In the genomic region with DNA sequence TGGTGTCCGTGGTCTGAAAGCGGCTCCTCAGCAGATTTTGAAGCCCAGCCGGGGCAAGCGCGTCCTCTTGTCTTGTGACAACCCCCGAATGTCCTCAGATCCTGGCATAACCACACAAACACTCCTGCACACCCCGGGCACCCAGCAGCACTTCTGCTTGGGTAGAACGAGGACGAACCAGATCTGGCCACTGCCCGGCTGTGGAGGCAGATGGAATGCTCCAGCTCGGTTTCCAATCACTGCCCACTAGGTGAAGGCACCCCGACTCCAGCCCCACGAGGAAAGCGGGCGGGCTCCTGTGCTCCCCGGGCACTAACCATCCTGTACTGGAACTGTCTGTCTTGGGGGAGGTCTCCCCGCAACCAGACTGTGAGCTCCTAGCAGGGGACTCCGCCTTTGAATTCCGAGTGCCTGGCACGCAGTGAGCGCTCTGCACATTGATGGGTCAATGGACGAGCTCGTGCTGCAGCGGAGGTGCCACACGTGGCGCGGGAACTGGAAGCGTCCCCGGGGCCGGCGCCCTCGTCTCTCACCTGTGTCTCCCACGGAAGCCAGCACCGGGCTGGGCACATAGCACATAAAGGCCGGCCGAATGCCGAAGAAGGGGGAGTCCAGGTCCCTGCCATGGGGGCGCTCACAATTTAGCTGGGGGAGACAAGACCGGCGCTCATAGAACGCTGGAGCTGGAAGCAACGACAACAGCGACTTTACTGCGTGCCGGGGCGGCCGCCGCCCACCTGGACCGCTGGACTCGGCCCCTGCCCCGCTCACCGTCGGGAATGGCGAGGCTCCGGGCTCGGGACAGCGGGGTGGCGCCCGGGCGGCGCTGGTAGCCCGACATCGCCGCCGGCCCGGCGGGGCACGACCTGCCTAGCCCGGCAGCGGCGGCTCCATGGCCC, we compare ENCODE assay signal across 8 cellular contexts. TPM values are rescaled to one million over a fixed set of nuclear protein-coding genes. Genes with fewer than 3 reads are reported as not detected.
A peak's percentile ranks its signal among the peaks of the same experiment; 100 is the strongest.
DNase-seq lines count a peak whose midpoint lies in the region; ATAC-seq and TF ChIP-seq lines count a peak whose summit lies in the region.

No MANE protein-coding gene starts in this region.

- no peaks in the 10 kb centered on the region for H3K27me3 Mint-ChIP-seq in activated naive CD4-positive, alpha-beta T cell treated with anti-CD3 and anti-CD28 coated beads, Interleukin-2, amount 50 U/mL, for 24 hours

- peak overlapping the region; percentile 91 for H3K27ac Mint-ChIP-seq in activated naive CD4-positive, alpha-beta T cell treated with anti-CD3 and anti-CD28 coated beads, Interleukin-2, amount 50 U/mL, for 24 hours

- H3K4me3 ChIP-seq in NT2/D1 (ENCODE audit: insufficient read length, low read depth) (peak overlapping the region; percentile 99), psoas muscle (peak overlapping the region; percentile 99)

- intact Hi-C loops in Right ventricle myocardium superior (cut with DNase I) (no loop called here), Right ventricle myocardium inferior (cut with DNase I) (loop anchor here (2.0 kb wide), 1 partner anchor 29 kb away; the partner anchor contains the start of gene INPP5E), left cardiac atrium (cut with DNase I) (loop anchor here in 1 of 2 donors (10.0 kb wide), 1 partner anchor 65 kb away; no protein-coding TSS in a partner anchor), psoas muscle (cut with DNase I) (loop anchor here (5.0 kb wide), 2 partner anchors 62 to 67 kb away; no protein-coding TSS in a partner anchor)

- peak overlapping the region; percentile 94 for H3K27ac ChIP-seq in psoas muscle

- DNase-seq in Right ventricle myocardium superior (no peak), Right ventricle myocardium inferior (ENCODE audit: missing footprints) (no peak), NT2/D1 (ENCODE audit: low read depth, low spot score) (no peak), left cardiac atrium (peak; percentile 52), psoas muscle (no peak)

- H3K9ac ChIP-seq in NT2/D1 (ENCODE audit: insufficient read length, low read depth) = peak overlapping the region; percentile 98

- no peaks in the 10 kb centered on the region for H3K27me3 ChIP-seq in NT2/D1 (ENCODE audit: insufficient read depth, insufficient read length)
- no peaks in the 10 kb centered on the region for H3K27me3 ChIP-seq in psoas muscle (ENCODE audit: insufficient read depth in 3 of 3, low read length in 2 of 3)

- no peaks in the 10 kb centered on the region for H3K9me3 Mint-ChIP-seq in activated naive CD4-positive, alpha-beta T cell treated with anti-CD3 and anti-CD28 coated beads, Interleukin-2, amount 50 U/mL, for 24 hours

- H3K4me3 Mint-ChIP-seq in activated naive CD4-positive, alpha-beta T cell treated with anti-CD3 and anti-CD28 coated beads, Interleukin-2, amount 50 U/mL, for 24 hours = peak overlapping the region; percentile 94

- H3K4me1 Mint-ChIP-seq in activated naive CD4-positive, alpha-beta T cell treated with anti-CD3 and anti-CD28 coated beads, Interleukin-2, amount 50 U/mL, for 24 hours = peaks cover 62% of the 10 kb centered on the region

- peaks cover 15% of the 10 kb centered on the region for H3K4me1 ChIP-seq in NT2/D1 (ENCODE audit: insufficient read depth, insufficient read length)
- peaks cover 25% of the 10 kb centered on the region for H3K4me1 ChIP-seq in psoas muscle

- whole genome bisulfite sequencing in psoas muscle, 3 donors = 8 to 15% (median 8%) methylated on average over 37 to 71 of the region's 71 CpGs

- peaks cover 18% of the 10 kb centered on the region for H3K36me3 Mint-ChIP-seq in activated naive CD4-positive, alpha-beta T cell treated with anti-CD3 and anti-CD28 coated beads, Interleukin-2, amount 50 U/mL, for 24 hours

- peak; percentile 4 for ATAC-seq in Right ventricle myocardium superior (ENCODE audit: poor library complexity)
- ATAC-seq in Right ventricle myocardium inferior = no peak
- peak; percentile 23 for ATAC-seq in HG02852 (IDR thresholded peaks at IDR 0.05; ENCODE audit: unreplicated experiment)
- peak; percentile 35 to 46 for ATAC-seq in left cardiac atrium
- peak; percentile 17 to 52 (median 50) for ATAC-seq in psoas muscle
- ATAC-seq in GM18870 (IDR thresholded peaks at IDR 0.05; ENCODE audit: unreplicated experiment) = no peak

- H3K36me3 ChIP-seq in NT2/D1 (ENCODE audit: insufficient read depth, insufficient read length, low read length) (peaks cover 81% of the 10 kb centered on the region), psoas muscle (ENCODE audit: insufficient read depth in 1 of 2, low read depth in 1 of 2) (peaks cover 0 to 66% of the 10 kb centered on the region in 2 donors)

- no peak for TF ChIP-seq CTCF in psoas muscle (IDR thresholded peaks at IDR 0.05)

- no peaks in the 10 kb centered on the region for H3K9me3 ChIP-seq in NT2/D1 (ENCODE audit: insufficient read depth, low read length)
- no peaks in the 10 kb centered on the region for H3K9me3 ChIP-seq in psoas muscle

RNA-seq across cellular contexts. Expression of gene ENTR1, which starts 0.6 kb away (rescaled TPM):
- 23.3 TPM for total RNA-seq in Right ventricle myocardium superior
- total RNA-seq in Right ventricle myocardium inferior = 23.7 TPM
- 10 to 100 TPM; 18.1 to 26.6 TPM for total RNA-seq in left cardiac atrium
- total RNA-seq in psoas muscle = 10 to 100 TPM; 16.0 to 39.0 (median 32.3) TPM
- polyA plus RNA-seq in psoas muscle = 10 to 100 TPM; 24.6 to 53.0 (median 45.4) TPM

RNA-seq across cellular contexts. Expression of gene PMPCA, which starts 0.7 kb away (rescaled TPM):
- total RNA-seq in Right ventricle myocardium superior (80.2 TPM), Right ventricle myocardium inferior (71.8 TPM), left cardiac atrium (10 to 100 TPM; 49.4 to 66.1 TPM), psoas muscle (10 to 100 TPM; 52.4 to 68.7 (median 60.6) TPM)
- polyA plus RNA-seq in psoas muscle = 100 to 1,000 TPM in 1 of 3 donors, 10 to 100 TPM in 2; 42.4 to 116 (median 97.5) TPM

RNA-seq across cellular contexts. Expression of gene SNAPC4, which starts 9.8 kb away (rescaled TPM):
- total RNA-seq in Right ventricle myocardium superior (3.3 TPM), Right ventricle myocardium inferior (4.0 TPM), left cardiac atrium (1 to 10 TPM; 3.4 to 3.8 TPM), psoas muscle (1 to 10 TPM; 3.5 to 4.9 (median 4.5) TPM)
- polyA plus RNA-seq in psoas muscle = 1 to 10 TPM; 3.1 to 6.5 (median 5.1) TPM

RNA-seq across cellular contexts. Expression of gene INPP5E, which starts 29.8 kb away (rescaled TPM):
- 10.5 TPM for total RNA-seq in Right ventricle myocardium superior
- 10.8 TPM for total RNA-seq in Right ventricle myocardium inferior
- 10 to 100 TPM in 1 of 2 donors, 1 to 10 TPM in 1; 9.5 to 10.1 TPM for total RNA-seq in left cardiac atrium
- 1 to 10 TPM; 4.9 to 9.6 (median 7.4) TPM for total RNA-seq in psoas muscle
- polyA plus RNA-seq in psoas muscle = 1 to 10 TPM; 4.7 to 5.3 (median 4.8) TPM

RNA-seq across cellular contexts. Expression of gene CARD9, which starts 36.3 kb away (rescaled TPM):
- total RNA-seq in Right ventricle myocardium superior = 0.78 TPM
- total RNA-seq in Right ventricle myocardium inferior = 1.4 TPM
- 1 to 10 TPM in 1 of 2 donors, under 1 TPM in 1; 0.86 to 2.4 TPM for total RNA-seq in left cardiac atrium
- total RNA-seq in psoas muscle = 1 to 10 TPM in 1 of 4 donors, under 1 TPM in 3; 0.26 to 1.1 (median 0.71) TPM
- polyA plus RNA-seq in psoas muscle = under 1 TPM; 0.39 to 0.56 (median 0.51) TPM

Comparison
In these comparisons a context has a peak if more than half of its experiments do, and no peak if none do; other contexts are left out.
1. ATAC-seq: peak in Right ventricle myocardium superior (single experiment), HG02852 (single experiment), left cardiac atrium (2 of 2) and psoas muscle (4 of 4); none in Right ventricle myocardium inferior (single experiment) and GM18870 (single experiment).